23 cellular contexts compared by ENCODE assay signal in the genomic region with DNA sequence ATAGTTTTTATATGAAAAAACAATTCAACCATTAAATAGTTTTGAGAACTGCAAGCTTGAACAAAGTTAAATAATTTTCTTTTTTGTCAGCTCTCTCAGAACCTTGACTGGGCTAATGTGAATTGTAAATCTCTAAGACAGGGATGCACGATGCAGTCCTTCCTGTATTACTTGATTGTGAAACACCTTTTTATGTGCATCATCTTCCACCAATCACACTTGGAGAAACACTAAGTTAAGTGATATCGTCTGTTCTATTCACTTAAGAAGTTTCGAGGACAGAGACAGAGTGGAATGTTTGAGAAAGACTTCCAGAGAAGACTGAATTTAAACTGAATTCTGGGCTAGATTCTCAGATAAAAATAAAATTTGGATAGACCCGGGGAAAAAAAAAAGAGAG.
"Had no signal": no experiment of that assay in that cellular context is flagged by ENCODE, and none has a peak within 500 bp of the region (broad histone marks: within the 10 kb centered on the region; RNA-seq: fewer than 3 reads in every experiment).

No MANE protein-coding gene starts in this region.

- H3K9me3 Mint-ChIP-seq: activated CD4-positive, alpha-beta memory T cell treated with anti-CD3 and anti-CD28 coated beads, Interleukin-2, amount 10 ng/mL, durations not matched to agents 7 days and 5 days; activated naive CD4-positive, alpha-beta T cell treated with anti-CD3 and anti-CD28 coated beads, Interleukin-2, amount 10 ng/mL, durations not matched to agents 7 days and 5 days; activated naive CD8-positive, alpha-beta T cell treated with anti-CD3 and anti-CD28 coated beads, Interleukin-2, amount 50 U/mL, for 24 hours; natural killer cell treated with Interleukin-12 subunit alpha and Interleukin-12 subunit beta and Interleukin-15 and Interleukin-18, amount 100 ng/mL, for 72 hours; stimulated activated naive CD8-positive, alpha-beta T cell treated with anti-CD3 and anti-CD28 coated beads, Interleukin-15, Interleukin-2, amounts not matched to agents 100 ng/mL and 50 ng/mL, for 24 hours; T-cell had no signal

- H3K27ac Mint-ChIP-seq: activated CD4-positive, alpha-beta memory T cell treated with anti-CD3 and anti-CD28 coated beads, Interleukin-2, amount 10 ng/mL, durations not matched to agents 7 days and 5 days; activated naive CD4-positive, alpha-beta T cell treated with anti-CD3 and anti-CD28 coated beads, Interleukin-2, amount 10 ng/mL, durations not matched to agents 7 days and 5 days; activated naive CD8-positive, alpha-beta T cell treated with anti-CD3 and anti-CD28 coated beads, Interleukin-2, amount 50 U/mL, for 24 hours; natural killer cell treated with Interleukin-12 subunit alpha and Interleukin-12 subunit beta and Interleukin-15 and Interleukin-18, amount 100 ng/mL, for 72 hours; stimulated activated naive CD8-positive, alpha-beta T cell treated with anti-CD3 and anti-CD28 coated beads, Interleukin-15, Interleukin-2, amounts not matched to agents 100 ng/mL and 50 ng/mL, for 24 hours; T-cell had no signal

- H3K27ac ChIP-seq: ascending aorta, breast epithelium, foreskin keratinocyte, hepatocyte, neutrophil, suprapubic skin, vagina had no signal

- H3K36me3 Mint-ChIP-seq: activated naive CD4-positive, alpha-beta T cell treated with anti-CD3 and anti-CD28 coated beads, Interleukin-2, amount 10 ng/mL, durations not matched to agents 7 days and 5 days; natural killer cell treated with Interleukin-12 subunit alpha and Interleukin-12 subunit beta and Interleukin-15 and Interleukin-18, amount 100 ng/mL, for 72 hours; T-cell had no signal

- H3K4me1 ChIP-seq: breast epithelium, foreskin keratinocyte, suprapubic skin had no signal

- H3K4me3 ChIP-seq: ascending aorta, breast epithelium, esophagus muscularis mucosa, hepatocyte, suprapubic skin, vagina had no signal

- H3K36me3 ChIP-seq: ascending aorta, breast epithelium, esophagus muscularis mucosa, neutrophil, suprapubic skin, vagina had no signal

- DNase-seq: activated CD4-positive, alpha-beta memory T cell treated with anti-CD3 and anti-CD28 coated beads, Interleukin-2, amount 10 ng/mL, durations not matched to agents 7 days and 5 days; activated CD4-positive, alpha-beta T cell treated with anti-CD3 and anti-CD28 coated beads for 48 hours; activated CD4-positive, CD25-positive, alpha-beta regulatory T cell; activated naive CD4-positive, alpha-beta T cell treated with anti-CD3 and anti-CD28 coated beads, Interleukin-2, amount 10 ng/mL, durations not matched to agents 7 days and 5 days; activated naive CD8-positive, alpha-beta T cell treated with anti-CD3 and anti-CD28 coated beads, Interleukin-2, amount 50 U/mL, for 24 hours; activated T-cell treated with anti-CD3 and anti-CD28 coated beads, Interleukin-2, amount 50 U/mL, for 1 hour; effector CD4-positive, alpha-beta T cell; left cardiac atrium; mesendoderm; stimulated activated CD4-positive, alpha-beta T cell treated with anti-CD3 and anti-CD28 coated beads, Interleukin-2, amount 100 ng/mL, for 48 hours; T-cell; T-helper 9 cell; trophoblast cell had no signal

- H3K4me1 Mint-ChIP-seq: activated CD4-positive, alpha-beta memory T cell treated with anti-CD3 and anti-CD28 coated beads, Interleukin-2, amount 10 ng/mL, durations not matched to agents 7 days and 5 days; activated naive CD4-positive, alpha-beta T cell treated with anti-CD3 and anti-CD28 coated beads, Interleukin-2, amount 10 ng/mL, durations not matched to agents 7 days and 5 days; activated naive CD8-positive, alpha-beta T cell treated with anti-CD3 and anti-CD28 coated beads, Interleukin-2, amount 50 U/mL, for 24 hours; T-cell had no signal

- H3K4me3 Mint-ChIP-seq: activated CD4-positive, alpha-beta memory T cell treated with anti-CD3 and anti-CD28 coated beads, Interleukin-2, amount 10 ng/mL, durations not matched to agents 7 days and 5 days; activated naive CD4-positive, alpha-beta T cell treated with anti-CD3 and anti-CD28 coated beads, Interleukin-2, amount 10 ng/mL, durations not matched to agents 7 days and 5 days; activated naive CD8-positive, alpha-beta T cell treated with anti-CD3 and anti-CD28 coated beads, Interleukin-2, amount 50 U/mL, for 24 hours; natural killer cell treated with Interleukin-12 subunit alpha and Interleukin-12 subunit beta and Interleukin-15 and Interleukin-18, amount 100 ng/mL, for 72 hours; stimulated activated naive CD8-positive, alpha-beta T cell treated with anti-CD3 and anti-CD28 coated beads, Interleukin-15, Interleukin-2, amounts not matched to agents 100 ng/mL and 50 ng/mL, for 24 hours; T-cell had no signal

- H3K9me3 ChIP-seq: ascending aorta, breast epithelium, esophagus muscularis mucosa, neutrophil, suprapubic skin, vagina had no signal

- H3K27me3 Mint-ChIP-seq: activated CD4-positive, alpha-beta memory T cell treated with anti-CD3 and anti-CD28 coated beads, Interleukin-2, amount 10 ng/mL, durations not matched to agents 7 days and 5 days had no signal

- ATAC-seq: activated naive CD8-positive, alpha-beta T cell treated with anti-CD3 and anti-CD28 coated beads, Interleukin-2, amount 50 U/mL, for 24 hours; foreskin keratinocyte; left cardiac atrium; natural killer cell treated with Interleukin-12 subunit alpha and Interleukin-12 subunit beta and Interleukin-15 and Interleukin-18, amount 100 ng/mL, for 72 hours; T-cell had no signal

- H3K27me3 ChIP-seq: ascending aorta, breast epithelium, esophagus muscularis mucosa, foreskin keratinocyte, hepatocyte, suprapubic skin, vagina had no signal
